Comparison of ENCODE assay signal across 17 cellular contexts in genomic region chr20:64006490-64006889, GRCh38. TPM values are rescaled to one million over a fixed set of nuclear protein-coding genes. Genes with fewer than 3 reads are reported as not detected.
DNase-seq lines count a peak whose midpoint lies in the region; ATAC-seq lines count a peak whose summit lies in the region.
"Had no signal": no experiment of that assay in that cellular context is flagged by ENCODE, and none has a peak within 500 bp of the region (broad histone marks: within the 10 kb centered on the region; RNA-seq: fewer than 3 reads in every experiment).

No MANE protein-coding gene starts in this region.

- peaks cover 14% of the 10 kb centered on the region for H3K9me3 Mint-ChIP-seq in activated T-helper 2 cell treated with anti-CD3 and anti-CD28 coated beads, Interferon-gamma antibody, Interleukin-2, Interleukin-4, amounts not matched to agents 10 μg/mL and 5 μg/mL and 100 μg/mL, durations not matched to agents 14 hours and 24 hours and 36 hours
- H3K9me3 Mint-ChIP-seq: IgD-negative memory B cell had no signal

- DNase-seq in Ammon's horn (ENCODE audit: low spot score) (peak; percentile 9), G401 (ENCODE audit: low spot score) (peak; percentile 51), cerebellum (ENCODE audit: low spot score) (peak; percentile 28), midbrain (lab: John Stamatoyannopoulos, UW) (peak; percentile 19), dedifferentiated amniotic fluid mesenchymal stem cell (ENCODE audit: extremely low spot score) (no peak)
- DNase-seq in activated T-helper 2 cell treated with anti-CD3 and anti-CD28 coated beads, Interferon-gamma antibody, Interleukin-2, Interleukin-4, amounts not matched to agents 10 μg/mL and 5 μg/mL and 100 μg/mL, durations not matched to agents 14 hours and 24 hours and 36 hours (ENCODE audit: low spot score): no peak
- DNase-seq: 8988T; AML-193; CD8-positive, alpha-beta T cell; DMS153; DMS79 treated with DMSO at 0.1 percent for 48 hours; GF-D8; GOT3; H9 had no signal

- H3K27ac Mint-ChIP-seq in activated T-helper 2 cell treated with anti-CD3 and anti-CD28 coated beads, Interferon-gamma antibody, Interleukin-2, Interleukin-4, amounts not matched to agents 10 μg/mL and 5 μg/mL and 100 μg/mL, durations not matched to agents 14 hours and 24 hours and 36 hours: no peak overlapping the region
- H3K27ac Mint-ChIP-seq: CD8-positive, alpha-beta T cell; H9 had no signal

- no peak for ATAC-seq in GM19395 (IDR thresholded peaks at IDR 0.05; ENCODE audit: unreplicated experiment)
- ATAC-seq: CD8-positive, alpha-beta T cell had no signal

- in situ Hi-C loops in G401 (cut with HindIII; ENCODE audit: low sequenced_read_pairs): no loop called here

- no peak overlapping the region for H3K4me3 Mint-ChIP-seq in activated T-helper 2 cell treated with anti-CD3 and anti-CD28 coated beads, Interferon-gamma antibody, Interleukin-2, Interleukin-4, amounts not matched to agents 10 μg/mL and 5 μg/mL and 100 μg/mL, durations not matched to agents 14 hours and 24 hours and 36 hours (ENCODE audit: low read depth)
- H3K4me3 Mint-ChIP-seq: CD8-positive, alpha-beta T cell; H9; IgD-negative memory B cell had no signal

- intact Hi-C loops in activated T-helper 2 cell treated with anti-CD3 and anti-CD28 coated beads, Interferon-gamma antibody, Interleukin-2, Interleukin-4, amounts not matched to agents 10 μg/mL and 5 μg/mL and 100 μg/mL, durations not matched to agents 14 hours and 24 hours and 36 hours (cut with micrococcal nuclease): no loop called here

- no peaks in the 10 kb centered on the region for H3K27me3 Mint-ChIP-seq in activated T-helper 2 cell treated with anti-CD3 and anti-CD28 coated beads, Interferon-gamma antibody, Interleukin-2, Interleukin-4, amounts not matched to agents 10 μg/mL and 5 μg/mL and 100 μg/mL, durations not matched to agents 14 hours and 24 hours and 36 hours (ENCODE audit: low read depth)
- H3K27me3 Mint-ChIP-seq: IgD-negative memory B cell had no signal

- H3K36me3 Mint-ChIP-seq in activated T-helper 2 cell treated with anti-CD3 and anti-CD28 coated beads, Interferon-gamma antibody, Interleukin-2, Interleukin-4, amounts not matched to agents 10 μg/mL and 5 μg/mL and 100 μg/mL, durations not matched to agents 14 hours and 24 hours and 36 hours (ENCODE audit: low read depth): peaks cover 61% of the 10 kb centered on the region

- peaks cover 17% of the 10 kb centered on the region for H3K4me1 Mint-ChIP-seq in activated T-helper 2 cell treated with anti-CD3 and anti-CD28 coated beads, Interferon-gamma antibody, Interleukin-2, Interleukin-4, amounts not matched to agents 10 μg/mL and 5 μg/mL and 100 μg/mL, durations not matched to agents 14 hours and 24 hours and 36 hours (ENCODE audit: low read depth)
- H3K4me1 Mint-ChIP-seq: H9 had no signal

RNA-seq across cellular contexts. Expression of gene PRPF6, which starts 25.6 kb away (rescaled TPM):
- total RNA-seq in G401 (2014; rRNA removed; shearing (Covaris generic)): 91.4 and 111 TPM in 2 replicates
- 44.0 TPM for total RNA-seq in cerebellum
- 68.9 and 70.3 TPM in 2 replicates for total RNA-seq in activated T-helper 2 cell treated with anti-CD3 and anti-CD28 coated beads, Interferon-gamma antibody, Interleukin-2, Interleukin-4, amounts not matched to agents 10 μg/mL and 5 μg/mL and 100 μg/mL, durations not matched to agents 14 hours and 24 hours and 36 hours

RNA-seq across cellular contexts. Expression of gene SAMD10, which starts 27.0 kb away (rescaled TPM):
- 1.4 TPM in 1 of 2 replicates, not detected in the other for total RNA-seq in G401 (2014; rRNA removed; shearing (Covaris generic))
- 7.9 TPM for total RNA-seq in cerebellum
- 23.4 and 25.3 TPM in 2 replicates for total RNA-seq in activated T-helper 2 cell treated with anti-CD3 and anti-CD28 coated beads, Interferon-gamma antibody, Interleukin-2, Interleukin-4, amounts not matched to agents 10 μg/mL and 5 μg/mL and 100 μg/mL, durations not matched to agents 14 hours and 24 hours and 36 hours

RNA-seq across cellular contexts. Expression of gene C20orf204, which starts 29.5 kb away (rescaled TPM):
- 0.81 and 1.8 TPM in 2 replicates for total RNA-seq in G401 (2014; rRNA removed; shearing (Covaris generic))
- total RNA-seq in cerebellum: 3.8 TPM
- 3.8 and 4.3 TPM in 2 replicates for total RNA-seq in activated T-helper 2 cell treated with anti-CD3 and anti-CD28 coated beads, Interferon-gamma antibody, Interleukin-2, Interleukin-4, amounts not matched to agents 10 μg/mL and 5 μg/mL and 100 μg/mL, durations not matched to agents 14 hours and 24 hours and 36 hours

RNA-seq across cellular contexts. Expression of gene ZNF512B, which starts 36.8 kb away (rescaled TPM):
- total RNA-seq in G401 (2014; rRNA removed; shearing (Covaris generic)): 5.5 and 5.9 TPM in 2 replicates
- total RNA-seq in cerebellum: 10.4 TPM
- 26.2 and 27.0 TPM in 2 replicates for total RNA-seq in activated T-helper 2 cell treated with anti-CD3 and anti-CD28 coated beads, Interferon-gamma antibody, Interleukin-2, Interleukin-4, amounts not matched to agents 10 μg/mL and 5 μg/mL and 100 μg/mL, durations not matched to agents 14 hours and 24 hours and 36 hours

RNA-seq across cellular contexts. Expression of gene SOX18, which starts 42.9 kb away (rescaled TPM):
- 1.2 TPM in 1 of 2 replicates, not detected in the other for total RNA-seq in G401 (2014; rRNA removed; shearing (Covaris generic))
- total RNA-seq in cerebellum: 1.6 TPM
- total RNA-seq in activated T-helper 2 cell treated with anti-CD3 and anti-CD28 coated beads, Interferon-gamma antibody, Interleukin-2, Interleukin-4, amounts not matched to agents 10 μg/mL and 5 μg/mL and 100 μg/mL, durations not matched to agents 14 hours and 24 hours and 36 hours: 1.0 and 1.1 TPM in 2 replicates
- total RNA-seq: CD8-positive, alpha-beta T cell; HT-29 had no signal

Comparison
In these comparisons a context has a peak if more than half of its experiments do, and no peak if none do; other contexts are left out.
1. DNase-seq: peak in Ammon's horn (single experiment), G401 (single experiment), cerebellum (single experiment) and midbrain (single experiment); none in activated T-helper 2 cell treated with anti-CD3 and anti-CD28 coated beads, Interferon-gamma antibody, Interleukin-2, Interleukin-4, amounts not matched to agents 10 μg/mL and 5 μg/mL and 100 μg/mL, durations not matched to agents 14 hours and 24 hours and 36 hours (single experiment) and dedifferentiated amniotic fluid mesenchymal stem cell (single experiment).